ENCODE assay signal across 9 cellular contexts in genomic region chr1:60970081-60970509, GRCh38.
DNase-seq lines count a peak whose midpoint lies in the region; ATAC-seq, FAIRE-seq and TF ChIP-seq lines count a peak whose summit lies in the region.
"Had no signal": no experiment of that assay in that cellular context is flagged by ENCODE, and none has a peak within 500 bp of the region (broad histone marks: within the 10 kb centered on the region; RNA-seq: fewer than 3 reads in every experiment).

No MANE protein-coding gene starts in this region.

- H3K36me3 ChIP-seq in bronchial epithelial cell (ENCODE audit: control insufficient read depth, insufficient read depth, low read length): no peaks in the 10 kb centered on the region
- no peaks in the 10 kb centered on the region for H3K36me3 ChIP-seq in liver (ENCODE audit: control insufficient read depth in 4 of 4, insufficient read depth in 3 of 4, low read depth in 1 of 4, low read length in 3 of 4)

- TF ChIP-seq CTCF in AG04450 (IDR thresholded peaks at IDR 0.05; ENCODE audit: low read depth, low read length) (peak; percentile 41; the same call in 1 of the 2 replicates), bronchial epithelial cell (IDR thresholded peaks at IDR 0.05; ENCODE audit: insufficient read depth, low read length, severe bottlenecking) (peak; percentile 50), liver (IDR thresholded peaks at IDR 0.05; ENCODE audit: low read depth, low read length, missing input control) (peak; percentile 51)

- H3K4me1 ChIP-seq in liver (ENCODE audit: control insufficient read depth in 4 of 4, insufficient read depth in 4 of 4, low read length in 3 of 4): no peaks in the 10 kb centered on the region

- H3K4me3 Mint-ChIP-seq in activated T-helper 17 cell treated with anti-CD3 and anti-CD28 coated beads, Interleukin-2, amount 50 U/mL, for 72 hours: no peak overlapping the region

- H3K9me3 Mint-ChIP-seq in activated T-helper 17 cell treated with anti-CD3 and anti-CD28 coated beads, Interleukin-2, amount 50 U/mL, for 72 hours: peaks cover 4% of the 10 kb centered on the region

- H3K4me3 ChIP-seq in AG04450 (ENCODE audit: low read depth, low read length) (no peak overlapping the region), bronchial epithelial cell (ENCODE audit: low read depth, low read length) (no peak overlapping the region), liver (ENCODE audit: low read depth in 1 of 3, low read length in 3 of 3) (no peak overlapping the region)

- H3K36me3 Mint-ChIP-seq in activated T-helper 17 cell treated with anti-CD3 and anti-CD28 coated beads, Interleukin-2, amount 50 U/mL, for 72 hours (ENCODE audit: low read depth): no peaks in the 10 kb centered on the region

- no peak overlapping the region for H3K27ac ChIP-seq in AG04450 (ENCODE audit: low read depth, low read length)
- H3K27ac ChIP-seq in liver (ENCODE audit: low read depth in 1 of 2, low read length in 2 of 2): no peak overlapping the region

- peaks cover 29% of the 10 kb centered on the region for H3K27me3 Mint-ChIP-seq in activated T-helper 17 cell treated with anti-CD3 and anti-CD28 coated beads, Interleukin-2, amount 50 U/mL, for 72 hours

- H3K9ac ChIP-seq in liver (ENCODE audit: low read depth in 1 of 2, low read length in 2 of 2): no peak overlapping the region

- FAIRE-seq in bronchial epithelial cell (lab: Jason Lieb, UNC): no peak
- FAIRE-seq: G401.6 had no signal

- no peak overlapping the region for H3K27ac Mint-ChIP-seq in activated T-helper 17 cell treated with anti-CD3 and anti-CD28 coated beads, Interleukin-2, amount 50 U/mL, for 72 hours

- CTCF ChIA-PET in AG04450 (lab: Charles Lee): interaction anchor here (0.6 to 2.5 kb wide), 7 partner anchors 8 to 618 kb away, joined by 3 to 11 read pairs (median 3); no protein-coding TSS in a partner anchor

- H3K27me3 ChIP-seq in AG04450 (ENCODE audit: control insufficient read depth, insufficient read depth, low read length) (no peaks in the 10 kb centered on the region), bronchial epithelial cell (ENCODE audit: control insufficient read depth, insufficient read depth, low read length) (no peaks in the 10 kb centered on the region), liver (ENCODE audit: control insufficient read depth in 4 of 4, insufficient read depth in 4 of 4, low read length in 3 of 4) (no peaks in the 10 kb centered on the region)

- peaks cover 6% of the 10 kb centered on the region; the same call in 1 of the 2 replicates for H3K9me3 ChIP-seq in AG04450 (ENCODE audit: control insufficient read depth, insufficient read depth, low read length)
- H3K9me3 ChIP-seq in liver (ENCODE audit: control insufficient read depth in 4 of 4, low read length in 3 of 4): peaks cover 0 to 6% (median 4%) of the 10 kb centered on the region in 4 donors

- WGBS in liver: 35% methylated on average over 7 of the region's 7 CpGs

- no peaks in the 10 kb centered on the region for H3K4me1 Mint-ChIP-seq in activated T-helper 17 cell treated with anti-CD3 and anti-CD28 coated beads, Interleukin-2, amount 50 U/mL, for 72 hours

- no peak for DNase-seq in AG04450 (ENCODE audit: low read depth, low spot score)
- DNase-seq in NCI-H1694 (lab: John Stamatoyannopoulos, UW): peak; percentile 52
- DNase-seq in bronchial epithelial cell (ENCODE audit: low read depth): peak; percentile 42
- DNase-seq in activated CD4-positive, alpha-beta T cell treated with anti-CD3 and anti-CD28 coated beads, Interleukin-2, amount 50 U/mL, for 48 hours: no peak
- no peak for DNase-seq in occipital lobe (lab: John Stamatoyannopoulos, UW)

- ATAC-seq in activated T-helper 17 cell treated with anti-CD3 and anti-CD28 coated beads, Interleukin-2, amount 50 U/mL, for 72 hours (replicated peaks): no peak
- ATAC-seq in HG02884 (IDR thresholded peaks at IDR 0.05; ENCODE audit: unreplicated experiment): no peak

- POLR2A ChIA-PET in AG04450 (lab: Yijun Ruan, JAX): no interaction called here

- TF ChIP-seq RAD21 in liver (IDR thresholded peaks at IDR 0.05): peak; percentile 75 to 81

TF ChIP-seq in liver, 16 proteins besides CTCF, POLR2A, EP300 and RAD21:
- TF ChIP-seq EGR1 (IDR thresholded peaks at IDR 0.05; ENCODE audit: low read depth in 2 of 2) (no peak), HNF4G (IDR thresholded peaks at IDR 0.05) (no peak), YY1 (IDR thresholded peaks at IDR 0.05) (no peak), SP1 (IDR thresholded peaks at IDR 0.05) (no peak), NR2F2 (IDR thresholded peaks at IDR 0.05) (no peak)

Comparison
In these comparisons a context has a peak if more than half of its experiments do, and no peak if none do; other contexts are left out.
1. DNase-seq: peak in NCI-H1694 (single experiment) and bronchial epithelial cell (single experiment); none in AG04450 (single experiment), activated CD4-positive, alpha-beta T cell treated with anti-CD3 and anti-CD28 coated beads, Interleukin-2, amount 50 U/mL, for 48 hours (0 of 2) and occipital lobe (single experiment).
2. Peak in every context shown above with its lines, with median percentiles within 50 percentile points of each other: CTCF ChIP-seq.